Comparison of ENCODE assay signal across 8 cellular contexts in genomic region chr17:77375917-77376651, GRCh38.
DNase-seq lines count a peak whose midpoint lies in the region; ATAC-seq and TF ChIP-seq lines count a peak whose summit lies in the region.

No MANE protein-coding gene starts in this region.

- H3K4me3 Mint-ChIP-seq in stimulated activated effector memory CD8-positive, alpha-beta T cell treated with anti-CD3 and anti-CD28 coated beads, Interleukin-12 subunit alpha, Interleukin-12 subunit beta, amount 100 ng/mL, for 72 hours = peak overlapping the region; percentile 88

- POLR2A ChIA-PET in RWPE1 (lab: Yijun Ruan, JAX; ENCODE audit: low non-redundant PET) = no interaction called here

- ATAC-seq in lower lobe of right lung = no peak
- ATAC-seq in stimulated activated effector memory CD8-positive, alpha-beta T cell treated with anti-CD3 and anti-CD28 coated beads, Interleukin-12 subunit alpha, Interleukin-12 subunit beta, amount 100 ng/mL, for 72 hours = peak; percentile 79

- no peak for TF ChIP-seq CTCF in RWPE1 (conservative IDR thresholded peaks at IDR 0.05; ENCODE audit: low read depth)
- TF ChIP-seq CTCF in adrenal gland (IDR thresholded peaks at IDR 0.05) = no peak
- TF ChIP-seq CTCF in lower lobe of right lung (IDR thresholded peaks at IDR 0.05) = no peak

- TF ChIP-seq POLR2A in adrenal gland (IDR thresholded peaks at IDR 0.05) = peak in 1 of 2 donors; percentile 32

- peak overlapping the region in 1 of 4 donors; percentile 5 for H3K4me3 ChIP-seq in adrenal gland
- H3K4me3 ChIP-seq in lower lobe of right lung = peak overlapping the region; percentile 78

- H3K36me3 ChIP-seq in adrenal gland (replicated peaks in 1 of 2) (no peaks in the 10 kb centered on the region), lower lobe of right lung (no peaks in the 10 kb centered on the region)

- H3K9me3 ChIP-seq in adrenal gland (replicated peaks in 1 of 3) (no peaks in the 10 kb centered on the region), lower lobe of right lung (no peaks in the 10 kb centered on the region)

- peak overlapping the region; percentile 85 for H3K27ac Mint-ChIP-seq in stimulated activated effector memory CD8-positive, alpha-beta T cell treated with anti-CD3 and anti-CD28 coated beads, Interleukin-12 subunit alpha, Interleukin-12 subunit beta, amount 100 ng/mL, for 72 hours

- peaks cover 74% of the 10 kb centered on the region for H3K4me1 Mint-ChIP-seq in stimulated activated effector memory CD8-positive, alpha-beta T cell treated with anti-CD3 and anti-CD28 coated beads, Interleukin-12 subunit alpha, Interleukin-12 subunit beta, amount 100 ng/mL, for 72 hours

- CTCF ChIA-PET in RWPE1 (lab: Yijun Ruan, JAX) = interaction anchor here (0.6 kb wide), 1 partner anchor 1490 kb away, joined by 3 read pairs; no protein-coding TSS in a partner anchor

- H3K36me3 Mint-ChIP-seq in stimulated activated effector memory CD8-positive, alpha-beta T cell treated with anti-CD3 and anti-CD28 coated beads, Interleukin-12 subunit alpha, Interleukin-12 subunit beta, amount 100 ng/mL, for 72 hours = peaks cover 27% of the 10 kb centered on the region

- H3K9me3 Mint-ChIP-seq in stimulated activated effector memory CD8-positive, alpha-beta T cell treated with anti-CD3 and anti-CD28 coated beads, Interleukin-12 subunit alpha, Interleukin-12 subunit beta, amount 100 ng/mL, for 72 hours = no peaks in the 10 kb centered on the region

- H3K27ac ChIP-seq in RWPE1 (peak overlapping the region; percentile 73), adrenal gland (peak overlapping the region; percentile 42 to 99 (median 96)), lower lobe of right lung (peak overlapping the region; percentile 83)

- intact Hi-C loops in adrenal gland (cut with DNase I) = no loop called here
- intact Hi-C loops in lower lobe of right lung (cut with DNase I) = no loop called here

- H3K27me3 ChIP-seq in adrenal gland (no peaks in the 10 kb centered on the region), lower lobe of right lung (ENCODE audit: low read depth) (no peaks in the 10 kb centered on the region)

- H3K4me1 ChIP-seq in adrenal gland (replicated peaks in 1 of 2) (peaks cover 69 to 86% of the 10 kb centered on the region in 2 donors), lower lobe of right lung (peaks cover 86% of the 10 kb centered on the region)

- 45 to 63% (median 52%) methylated on average over 13 to 20 of the region's 20 CpGs for WGBS in adrenal gland, 4 donors

- peak; percentile 74 for DNase-seq in AG08396 (ENCODE audit: low spot score)
- DNase-seq in RWPE1 (ENCODE audit: low spot score) = no peak
- peak in 5 of 7 donors; percentile 37 to 61 (median 54) for DNase-seq in adrenal gland
- DNase-seq in lower lobe of right lung = no peak
- peak; percentile 51 to 84 for DNase-seq in stimulated activated effector memory CD8-positive, alpha-beta T cell treated with anti-CD3 and anti-CD28 coated beads, Interleukin-12 subunit alpha, Interleukin-12 subunit beta, amount 100 ng/mL, for 72 hours (ENCODE audit: low spot score in 2 of 2)
- DNase-seq in NCI-H1694 treated with DMSO at 0.1 percent for 48 hours (lab: John Stamatoyannopoulos, UW) = no peak
- DNase-seq in midbrain (lab: John Stamatoyannopoulos, UW) = no peak
- no peak for DNase-seq in NOMO-1 (lab: John Stamatoyannopoulos, UW; ENCODE audit: unreplicated experiment in 2 of 2)

Comparison
In these comparisons a context has a peak if more than half of its experiments do, and no peak if none do; other contexts are left out.
1. DNase-seq: peak in AG08396 (single experiment), adrenal gland (5 of 7) and stimulated activated effector memory CD8-positive, alpha-beta T cell treated with anti-CD3 and anti-CD28 coated beads, Interleukin-12 subunit alpha, Interleukin-12 subunit beta, amount 100 ng/mL, for 72 hours (2 of 2); none in RWPE1 (single experiment), lower lobe of right lung (single experiment), NCI-H1694 treated with DMSO at 0.1 percent for 48 hours (single experiment), midbrain (single experiment) and NOMO-1 (0 of 2).
2. Peak in every context shown above with its lines, with median percentiles within 50 percentile points of each other: H3K27ac ChIP-seq.